17 cellular contexts compared by ENCODE assay signal in genomic region chr6:52454556-52454955, GRCh38. TPM values are rescaled to one million over a fixed set of nuclear protein-coding genes. Genes with fewer than 3 reads are reported as not detected.
DNase-seq lines count a peak whose midpoint lies in the region; ATAC-seq, FAIRE-seq and TF ChIP-seq lines count a peak whose summit lies in the region.
"Had no signal": no experiment of that assay in that cellular context is flagged by ENCODE, and none has a peak within 500 bp of the region (broad histone marks: within the 10 kb centered on the region; RNA-seq: fewer than 3 reads in every experiment).

No MANE protein-coding gene starts in this region.

- in situ Hi-C loops in HepG2 (cut with HindIII; ENCODE audit: extremely low pct_ligation_motif_present, low pct_unique_long_range_greater_than_20kb), result no loop called here

- FAIRE-seq in HepG2 (lab: Jason Lieb, UNC), result no peak

- CTCF ChIA-PET in HepG2 (lab: Yijun Ruan, JAX; ENCODE audit: low intra/inter-chr PET ratio, low total read pairs), result no interaction called here
- CTCF ChIA-PET in activated CD8-positive, alpha-beta T cell treated with anti-CD3 and anti-CD28 coated beads, Interleukin-2, amount 10 ng/mL, durations not matched to agents 7 days and 5 days (lab: Charles Lee), result no interaction called here

- TF ChIP-seq RAD21 in HepG2 (CRISPR knock-in tag; IDR thresholded peaks at IDR 0.05), result no peak

- no peak for TF ChIP-seq EP300 in HepG2 (IDR thresholded peaks at IDR 0.05; ENCODE audit: low read depth in 2 of 2, low read length in 2 of 2)
- no peak for TF ChIP-seq EP300 in HepG2 (CRISPR knock-in tag; IDR thresholded peaks at IDR 0.05; ENCODE audit: borderline replicate concordance)

- H3K36me3 Mint-ChIP-seq in activated CD8-positive, alpha-beta T cell treated with anti-CD3 and anti-CD28 coated beads, Interleukin-2, amount 10 ng/mL, durations not matched to agents 7 days and 5 days (ENCODE audit: low read depth), result peaks cover 2% of the 10 kb centered on the region

- H3K4me3 ChIP-seq in HepG2 (replicated peaks in 1 of 3; ENCODE audit: insufficient read depth in 1 of 3, low read depth in 2 of 3, low read length in 3 of 3) (no peak overlapping the region), right lobe of liver (no peak overlapping the region), MG63 (no peak overlapping the region)
- H3K4me3 ChIP-seq: heart right ventricle, smooth muscle cell, stomach had no signal

- no peak overlapping the region for H3K27ac Mint-ChIP-seq in activated CD8-positive, alpha-beta T cell treated with anti-CD3 and anti-CD28 coated beads, Interleukin-2, amount 10 ng/mL, durations not matched to agents 7 days and 5 days
- H3K27ac Mint-ChIP-seq: endodermal cell, H9, WTC11 had no signal

- no peak for TF ChIP-seq POLR2A in HepG2 (IDR thresholded peaks at IDR 0.05; ENCODE audit: insufficient read depth in 1 of 2, low read depth in 2 of 2, low read length in 2 of 2)
- no peak for TF ChIP-seq POLR2A in right lobe of liver (IDR thresholded peaks at IDR 0.05)

- TF ChIP-seq CTCF in HepG2 (CRISPR knock-in tag; IDR thresholded peaks at IDR 0.05), result no peak
- TF ChIP-seq CTCF in right lobe of liver (IDR thresholded peaks at IDR 0.05), result no peak

- H3K9ac ChIP-seq in HepG2 (ENCODE audit: insufficient read depth, low read depth, low read length), result no peak overlapping the region

- no peak overlapping the region for H2AFZ ChIP-seq in HepG2 (ENCODE audit: low read length)

- no peaks in the 10 kb centered on the region for H3K4me1 Mint-ChIP-seq in activated CD8-positive, alpha-beta T cell treated with anti-CD3 and anti-CD28 coated beads, Interleukin-2, amount 10 ng/mL, durations not matched to agents 7 days and 5 days (ENCODE audit: low read depth)
- H3K4me1 Mint-ChIP-seq: endodermal cell had no signal

- 82% methylated on average over 2 of the region's 2 CpGs for WGBS in HepG2 (ENCODE audit: low lambda C conversion rate)
- WGBS in right lobe of liver (ENCODE audit: insufficient coverage, low coverage, low lambda C conversion rate, missing lambda C conversion rate), result 90% methylated on average over 2 of the region's 2 CpGs

- DNase-seq in HepG2 (ENCODE audit: low spot score), result peak; percentile 6
- no peak for DNase-seq in right lobe of liver
- DNase-seq in amniotic epithelial cell (ENCODE audit: low read depth), result peak; percentile 21
- peak; percentile 60 for DNase-seq in iris pigment epithelial cell (ENCODE audit: low read depth)
- DNase-seq in effector CD4-positive, alpha-beta T cell, result no peak
- DNase-seq in MG63, result no peak
- DNase-seq in activated CD8-positive, alpha-beta T cell treated with anti-CD3 and anti-CD28 coated beads, Interleukin-2, amount 10 ng/mL, durations not matched to agents 7 days and 5 days, result no peak
- DNase-seq: activated gamma-delta T cell, endodermal cell, H9, heart right ventricle, NCI-H1092 treated with DMSO at 0.1 percent for 48 hours, NCI-H2227 treated with DMSO at 0.1 percent for 48 hours, stomach had no signal

- no peaks in the 10 kb centered on the region for H3K27me3 Mint-ChIP-seq in activated CD8-positive, alpha-beta T cell treated with anti-CD3 and anti-CD28 coated beads, Interleukin-2, amount 10 ng/mL, durations not matched to agents 7 days and 5 days (ENCODE audit: low read depth)

- H3K9me3 ChIP-seq in HepG2 (ENCODE audit: low read length) (peaks cover 11% of the 10 kb centered on the region), right lobe of liver (no peaks in the 10 kb centered on the region), MG63 (peaks cover 27% of the 10 kb centered on the region)

- ATAC-seq in HepG2 (no peak), right lobe of liver (no peak), HG02571 (IDR thresholded peaks at IDR 0.05; ENCODE audit: unreplicated experiment) (no peak)
- no peak for ATAC-seq in activated CD8-positive, alpha-beta T cell treated with anti-CD3 and anti-CD28 coated beads, Interleukin-2, amount 10 ng/mL, durations not matched to agents 7 days and 5 days
- ATAC-seq: heart right ventricle, WTC11 had no signal

- BruUV-seq in HepG2 (replicated peaks; lab: Mats Ljungman, UMichigan), result no TSS peak

- H3K9me3 Mint-ChIP-seq in activated CD8-positive, alpha-beta T cell treated with anti-CD3 and anti-CD28 coated beads, Interleukin-2, amount 10 ng/mL, durations not matched to agents 7 days and 5 days (ENCODE audit: insufficient read depth), result peaks cover 11% of the 10 kb centered on the region

- H3K79me2 ChIP-seq in HepG2 (ENCODE audit: insufficient read depth, low read length), result no peaks in the 10 kb centered on the region

- H3K27ac ChIP-seq in HepG2 (ENCODE audit: extremely low read length, insufficient read depth, low read length), result no peak overlapping the region
- H3K27ac ChIP-seq in right lobe of liver, result no peak overlapping the region
- H3K27ac ChIP-seq: heart right ventricle had no signal

- H3K27me3 ChIP-seq in HepG2 (ENCODE audit: control insufficient read depth in 1 of 2, insufficient read depth in 2 of 2, low read length in 2 of 2) (no peaks in the 10 kb centered on the region), right lobe of liver (no peaks in the 10 kb centered on the region), MG63 (no peaks in the 10 kb centered on the region)
- H3K27me3 ChIP-seq: heart right ventricle, stomach had no signal

- intact Hi-C loops in HepG2 (cut with micrococcal nuclease; ENCODE audit: unreplicated experiment) (no loop called here), right lobe of liver (cut with DNase I) (no loop called here)

- H3K4me2 ChIP-seq in HepG2 (ENCODE audit: low read depth, low read length), result no peak overlapping the region
- H3K4me2 ChIP-seq: smooth muscle cell had no signal

- POLR2A ChIA-PET in HepG2 (lab: Yijun Ruan, JAX), result no interaction called here
- POLR2A ChIA-PET in activated CD8-positive, alpha-beta T cell treated with anti-CD3 and anti-CD28 coated beads, Interleukin-2, amount 10 ng/mL, durations not matched to agents 7 days and 5 days (lab: Charles Lee), result no interaction called here

- H3K4me1 ChIP-seq in HepG2 (ENCODE audit: insufficient read depth, low read length) (no peaks in the 10 kb centered on the region; the same call in 1 of the 2 replicates), right lobe of liver (no peaks in the 10 kb centered on the region)
- H3K4me1 ChIP-seq: heart right ventricle had no signal

- no peaks in the 10 kb centered on the region for H4K20me1 ChIP-seq in HepG2 (ENCODE audit: insufficient read depth, low read length)

- H3K36me3 ChIP-seq in HepG2 (replicated peaks in 1 of 2; ENCODE audit: control insufficient read depth in 1 of 2, insufficient read depth in 2 of 2, low read length in 2 of 2) (no peaks in the 10 kb centered on the region), right lobe of liver (peaks cover 0 to 5% (median 0%) of the 10 kb centered on the region in 4 donors), MG63 (peaks cover 40% of the 10 kb centered on the region)

- no peak overlapping the region for H3K4me3 Mint-ChIP-seq in activated CD8-positive, alpha-beta T cell treated with anti-CD3 and anti-CD28 coated beads, Interleukin-2, amount 10 ng/mL, durations not matched to agents 7 days and 5 days
- H3K4me3 Mint-ChIP-seq: endodermal cell, H9, WTC11 had no signal

TF ChIP-seq in HepG2, 621 proteins besides CTCF, POLR2A, EP300 and RAD21:
- no peak for TF ChIP-seq NR2F2 (IDR thresholded peaks at IDR 0.05; ENCODE audit: borderline replicate concordance, low read depth)
- 0 out of 2 replicates have a peak, but pooled peaks have one; percentile 7 for TF ChIP-seq FOSL2 (CRISPR knock-in tag; IDR thresholded peaks at IDR 0.05)

RNA-seq across cellular contexts. Expression of gene EFHC1, which starts 34.4 kb away (rescaled TPM):
- total RNA-seq in HepG2 (2016; rRNA removed; fragmentation: Illumina TruSeq; extraction: Trizol) (18.6 and 23.4 TPM in 2 replicates), right lobe of liver (10 to 100 TPM in 1 of 6 experiments, 1 to 10 TPM in 5; 3.6 to 10.4 (median 6.0) TPM)
- total RNA-seq in HepG2 (2016; cell fraction: cytosol; rRNA removed; fragmentation: Illumina TruSeq; extraction: Trizol; ENCODE audit: low read depth), result 6.3 TPM in 2 replicates
- 20.7 and 23.3 TPM in 2 replicates for total RNA-seq in HepG2 (2016; cell fraction: insoluble cytoplasmic fraction; rRNA removed; fragmentation: Illumina TruSeq; extraction: Trizol)
- 5.0 and 8.2 TPM in 2 replicates for total RNA-seq in HepG2 (2016; cell fraction: membrane; rRNA removed; fragmentation: Illumina TruSeq; extraction: Trizol)
- 39.5 and 46.3 TPM in 2 replicates for total RNA-seq in HepG2 (2016; cell fraction: nucleus; rRNA removed; fragmentation: Illumina TruSeq; extraction: Trizol)
- polyA plus RNA-seq in HepG2 (2011; rRNA removed), result 23.5 and 29.5 TPM in 2 replicates
- polyA plus RNA-seq in HepG2 (2011; cell fraction: cytosol; rRNA removed), result 5.5 and 9.2 TPM in 2 replicates
- polyA plus RNA-seq in HepG2 (2011; cell fraction: nucleus; rRNA removed), result 92.9 and 127 TPM in 2 replicates
- polyA plus RNA-seq in HepG2 (2012), result 10.2 and 15.7 TPM in 2 replicates
- polyA plus RNA-seq in HepG2 (2016; cell fraction: cytosol; fragmentation: Illumina TruSeq; extraction: Trizol; ENCODE audit: low read depth), result 2.4 and 2.8 TPM in 2 replicates
- polyA plus RNA-seq in HepG2 (2016; cell fraction: insoluble cytoplasmic fraction; fragmentation: Illumina TruSeq; extraction: Trizol; ENCODE audit: low read depth), result 17.1 and 17.6 TPM in 2 replicates
- 4.6 and 4.7 TPM in 2 replicates for polyA plus RNA-seq in HepG2 (2016; cell fraction: membrane; fragmentation: Illumina TruSeq; extraction: Trizol; ENCODE audit: low read depth)
- 53.0 and 69.1 TPM in 2 replicates for polyA plus RNA-seq in HepG2 (2016; cell fraction: nucleus; fragmentation: Illumina TruSeq; extraction: Trizol; ENCODE audit: insufficient read depth, low read depth)
- 14.9 and 26.4 TPM in 2 replicates for polyA minus RNA-seq in HepG2 (2011; rRNA and poly(A)+ RNA removed; ENCODE audit: low replicate concordance)
- polyA minus RNA-seq in HepG2 (2011; cell fraction: cytosol; rRNA and poly(A)+ RNA removed), result 3.9 and 7.9 TPM in 2 replicates
- polyA minus RNA-seq in HepG2 (2011; cell fraction: nucleus; rRNA and poly(A)+ RNA removed), result 42.3 and 42.6 TPM in 2 replicates
- 54.0 and 78.4 TPM in 2 replicates for total RNA-seq in MG63 (2014; rRNA removed; shearing (Covaris generic); ENCODE audit: low replicate concordance)
- total RNA-seq in activated CD8-positive, alpha-beta T cell treated with anti-CD3 and anti-CD28 coated beads, Interleukin-2, amount 10 ng/mL, durations not matched to agents 7 days and 5 days, result 1 to 10 TPM; 1.4 to 2.5 TPM

Comparison
In these comparisons a context has a peak if more than half of its experiments do, and no peak if none do; other contexts are left out.
1. DNase-seq: peak in HepG2 (single experiment), amniotic epithelial cell (single experiment) and iris pigment epithelial cell (single experiment); none in right lobe of liver (0 of 3), effector CD4-positive, alpha-beta T cell (single experiment), MG63 (single experiment) and activated CD8-positive, alpha-beta T cell treated with anti-CD3 and anti-CD28 coated beads, Interleukin-2, amount 10 ng/mL, durations not matched to agents 7 days and 5 days (single experiment).